Comparison of ENCODE assay signal across 9 cellular contexts in the genomic region with DNA sequence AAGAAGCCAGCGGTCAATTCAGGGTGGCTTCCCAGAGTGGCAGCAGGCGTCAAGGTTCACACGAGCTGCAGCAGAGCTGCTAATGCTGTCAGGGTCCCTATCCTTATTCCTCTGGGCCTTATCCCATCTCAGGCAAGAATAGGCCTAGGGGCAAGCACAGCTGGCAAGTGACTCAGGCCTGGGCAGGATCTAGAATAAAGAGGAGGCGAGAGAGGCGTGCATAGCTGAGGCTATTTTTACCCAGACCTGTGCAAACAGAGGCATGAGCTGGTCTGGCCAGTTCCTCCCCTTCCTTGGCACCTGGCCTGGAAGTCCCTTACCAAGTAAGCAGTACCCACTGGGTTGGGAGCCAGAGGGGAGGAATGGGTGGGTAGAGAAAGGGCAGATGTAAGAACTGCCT. TPM values are rescaled to one million over a fixed set of nuclear protein-coding genes. Genes with fewer than 3 reads are reported as not detected.
DNase-seq lines count a peak whose midpoint lies in the region; ATAC-seq and TF ChIP-seq lines count a peak whose summit lies in the region.
"Had no signal": no experiment of that assay in that cellular context is flagged by ENCODE, and none has a peak within 500 bp of the region (broad histone marks: within the 10 kb centered on the region; RNA-seq: fewer than 3 reads in every experiment).

No MANE protein-coding gene starts in this region.

- no peak for TF ChIP-seq CTCF in upper lobe of right lung (IDR thresholded peaks at IDR 0.05)

- intact Hi-C loops in Right ventricle myocardium superior (cut with DNase I) = no loop called here
- intact Hi-C loops in upper lobe of right lung (cut with DNase I) = no loop called here

- DNase-seq in activated CD8-positive, alpha-beta memory T cell treated with anti-CD3 and anti-CD28 coated beads for 24 hours = peak; percentile 43
- no peak for DNase-seq in activated CD8-positive, alpha-beta memory T cell treated with anti-CD3 and anti-CD28 coated beads, Interleukin-2, amount 50 U/mL, for 4 hours
- DNase-seq in NOMO-1 treated with DMSO at 0.1 percent for 48 hours (lab: John Stamatoyannopoulos, UW; ENCODE audit: unreplicated experiment) (peak; percentile 96), Right ventricle myocardium superior (no peak), upper lobe of right lung (peak; percentile 87), AG08396 (ENCODE audit: low spot score) (no peak), germinal center (ENCODE audit: low spot score) (no peak)

- H3K4me3 ChIP-seq in upper lobe of right lung = no peak overlapping the region

- H3K4me1 ChIP-seq in upper lobe of right lung = peaks cover 4% of the 10 kb centered on the region

- H3K36me3 ChIP-seq in upper lobe of right lung = no peaks in the 10 kb centered on the region

- H3K27ac ChIP-seq in upper lobe of right lung = peak overlapping the region; percentile 48

- no peaks in the 10 kb centered on the region for H3K9me3 ChIP-seq in upper lobe of right lung

- H3K27me3 ChIP-seq in upper lobe of right lung = no peaks in the 10 kb centered on the region

- ATAC-seq in HG03025 (IDR thresholded peaks at IDR 0.05; ENCODE audit: low FRiP score, unreplicated experiment) = peak; percentile 98
- peak; percentile 89 for ATAC-seq in Right ventricle myocardium superior (ENCODE audit: poor library complexity)
- ATAC-seq in upper lobe of right lung = peak; percentile 94
- ATAC-seq: naive thymus-derived CD8-positive, alpha-beta T cell had no signal

RNA-seq across cellular contexts. Expression of a gene that starts 12.2 kb away (rescaled TPM):
- total RNA-seq in Right ventricle myocardium superior (3.4 TPM), upper lobe of right lung (184 TPM)

Comparison
In these comparisons a context has a peak if more than half of its experiments do, and no peak if none do; other contexts are left out.
1. DNase-seq: peak in activated CD8-positive, alpha-beta memory T cell treated with anti-CD3 and anti-CD28 coated beads for 24 hours (single experiment), NOMO-1 treated with DMSO at 0.1 percent for 48 hours (single experiment) and upper lobe of right lung (single experiment); none in activated CD8-positive, alpha-beta memory T cell treated with anti-CD3 and anti-CD28 coated beads, Interleukin-2, amount 50 U/mL, for 4 hours (single experiment), Right ventricle myocardium superior (single experiment), AG08396 (single experiment) and germinal center (single experiment).
2. RNA of a gene that starts 12.2 kb away (total RNA-seq): 184 TPM in upper lobe of right lung (single experiment); 3.4 TPM in Right ventricle myocardium superior (single experiment); every median in the first group is over 10 times any median in the second.
3. Peak in every context shown above with its lines, with median percentiles within 50 percentile points of each other: ATAC-seq.